Comparison of ENCODE assay signal across 14 cellular contexts in the genomic region with DNA sequence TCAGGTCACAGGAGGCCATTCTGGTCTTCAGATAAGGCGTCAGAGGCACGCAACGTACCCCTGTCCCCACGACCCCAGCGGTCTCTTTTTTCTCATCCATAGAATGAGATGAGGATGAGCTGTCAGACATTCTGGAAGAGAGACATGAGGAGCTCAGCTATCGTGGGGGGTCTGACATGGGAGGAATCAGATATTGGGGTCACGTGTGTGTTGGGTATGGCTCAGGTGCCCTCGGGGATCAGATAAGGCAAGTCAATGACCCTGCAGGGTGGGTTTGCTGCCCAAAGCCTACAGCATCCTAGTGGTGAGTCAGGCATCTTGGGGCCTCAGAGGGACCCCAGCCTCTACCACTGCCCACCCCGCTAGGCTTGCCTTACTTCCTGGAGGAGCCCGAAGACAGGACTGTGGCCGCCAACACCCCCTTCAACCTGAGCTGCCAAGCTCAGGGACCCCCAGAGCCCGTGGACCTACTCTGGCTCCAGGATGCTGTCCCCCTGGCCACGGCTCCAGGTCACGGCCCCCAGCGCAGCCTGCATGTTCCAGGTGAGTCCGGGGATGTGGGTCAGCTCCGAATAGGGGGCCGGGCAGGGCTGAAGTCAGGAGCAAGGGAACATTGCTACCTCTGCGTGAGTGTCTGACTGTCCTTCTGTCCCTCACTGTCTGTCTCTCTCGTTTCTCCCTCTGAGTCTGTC. TPM values are rescaled to one million over a fixed set of nuclear protein-coding genes. Genes with fewer than 3 reads are reported as not detected.
DNase-seq lines count a peak whose midpoint lies in the region; FAIRE-seq and TF ChIP-seq lines count a peak whose summit lies in the region.
"Had no signal": no experiment of that assay in that cellular context is flagged by ENCODE, and none has a peak within 500 bp of the region (broad histone marks: within the 10 kb centered on the region; RNA-seq: fewer than 3 reads in every experiment).

No MANE protein-coding gene starts in this region.

- no peak for FAIRE-seq in HTR-8/SVneo (lab: Jason Lieb, UNC)

- in situ Hi-C loops in KBM-7 (cut with MboI; ENCODE audit: low pct_unique_long_range_greater_than_20kb, low sequenced_read_pairs): no loop called here

- TF ChIP-seq CTCF in nephron (IDR thresholded peaks at IDR 0.05; ENCODE audit: unreplicated experiment in 3 of 3) (no peak), type B pancreatic cell (conservative IDR thresholded peaks at IDR 0.05) (no peak)

- H3K27ac Mint-ChIP-seq in activated CD4-positive, alpha-beta T cell treated with anti-CD3 and anti-CD28 coated beads, Interleukin-2, amount 10 ng/mL, durations not matched to agents 24 days and 14 days: peak overlapping the region; percentile 7
- peak overlapping the region; percentile 29 to 59 (median 34) for H3K27ac Mint-ChIP-seq in nephron
- peak overlapping the region; percentile 14 for H3K27ac Mint-ChIP-seq in type B pancreatic cell

- no peak overlapping the region for H3K4me3 Mint-ChIP-seq in activated CD4-positive, alpha-beta T cell treated with anti-CD3 and anti-CD28 coated beads, Interleukin-2, amount 10 ng/mL, durations not matched to agents 24 days and 14 days
- H3K4me3 Mint-ChIP-seq in nephron (peak overlapping the region; percentile 96 to 98 (median 97)), type B pancreatic cell (peak overlapping the region; percentile 66)
- H3K4me3 Mint-ChIP-seq: central memory CD8-positive, alpha-beta T cell had no signal

- no peaks in the 10 kb centered on the region for H3K36me3 Mint-ChIP-seq in activated CD4-positive, alpha-beta T cell treated with anti-CD3 and anti-CD28 coated beads, Interleukin-2, amount 10 ng/mL, durations not matched to agents 24 days and 14 days (ENCODE audit: low read depth)
- H3K36me3 Mint-ChIP-seq in nephron (ENCODE audit: low read depth) (peaks cover 18% of the 10 kb centered on the region), type B pancreatic cell (peaks cover 9% of the 10 kb centered on the region)

- H3K27ac ChIP-seq in caudate nucleus (ENCODE audit: low read depth, low read length): peak overlapping the region; percentile 21

- no peak for DNase-seq in activated CD4-positive, alpha-beta T cell treated with anti-CD3 and anti-CD28 coated beads, Interleukin-2, amount 10 ng/mL, durations not matched to agents 24 days and 14 days
- DNase-seq in activated CD4-positive, alpha-beta T cell treated with anti-CD3 and anti-CD28 coated beads for 48 hours: no peak
- no peak for DNase-seq in caudate nucleus (lab: John Stamatoyannopoulos, UW)
- no peak for DNase-seq in type B pancreatic cell (ENCODE audit: extremely low spot score, unreplicated experiment)
- DNase-seq in HTR-8/SVneo (ENCODE audit: insufficient read length, low spot score): no peak
- DNase-seq in KBM-7: no peak
- DNase-seq in NOMO-1 treated with dmso at 0.1 percent for 144 hours (lab: John Stamatoyannopoulos, UW; ENCODE audit: unreplicated experiment): no peak
- DNase-seq: 8988T; activated CD4-positive, alpha-beta T cell treated with anti-CD3 and anti-CD28 coated beads, Interleukin-2, amount 50 U/mL, for 4 hours; activated effector memory CD4-positive, alpha-beta T cell treated with anti-CD3 and anti-CD28 coated beads, Interleukin-2, amount 50 U/mL, for 16 hours; Caco-2; T-helper 2 cell had no signal

- H3K4me1 Mint-ChIP-seq in activated CD4-positive, alpha-beta T cell treated with anti-CD3 and anti-CD28 coated beads, Interleukin-2, amount 10 ng/mL, durations not matched to agents 24 days and 14 days: peaks cover 21% of the 10 kb centered on the region
- H3K4me1 Mint-ChIP-seq in nephron (peaks cover 66% of the 10 kb centered on the region), type B pancreatic cell (ENCODE audit: unreplicated experiment) (peaks cover 30% of the 10 kb centered on the region)

- H3K9me3 Mint-ChIP-seq in activated CD4-positive, alpha-beta T cell treated with anti-CD3 and anti-CD28 coated beads, Interleukin-2, amount 10 ng/mL, durations not matched to agents 24 days and 14 days: no peaks in the 10 kb centered on the region
- no peaks in the 10 kb centered on the region for H3K9me3 Mint-ChIP-seq in nephron
- H3K9me3 Mint-ChIP-seq in type B pancreatic cell: no peaks in the 10 kb centered on the region
- H3K9me3 Mint-ChIP-seq: central memory CD8-positive, alpha-beta T cell had no signal

- peaks cover 48% of the 10 kb centered on the region for H3K27me3 Mint-ChIP-seq in activated CD4-positive, alpha-beta T cell treated with anti-CD3 and anti-CD28 coated beads, Interleukin-2, amount 10 ng/mL, durations not matched to agents 24 days and 14 days
- peaks cover 9% of the 10 kb centered on the region for H3K27me3 Mint-ChIP-seq in nephron (ENCODE audit: low read depth)
- peaks cover 7% of the 10 kb centered on the region for H3K27me3 Mint-ChIP-seq in type B pancreatic cell

- intact Hi-C loops in activated CD4-positive, alpha-beta T cell treated with anti-CD3 and anti-CD28 coated beads, Interleukin-2, amount 10 ng/mL, durations not matched to agents 24 days and 14 days (cut with micrococcal nuclease): no loop called here

RNA-seq across cellular contexts. Expression of gene AXL, which starts 2.6 kb away (rescaled TPM):
- total RNA-seq in activated CD4-positive, alpha-beta T cell treated with anti-CD3 and anti-CD28 coated beads, Interleukin-2, amount 10 ng/mL, durations not matched to agents 24 days and 14 days: 0.19 and 0.70 TPM in 2 replicates
- 8.8 and 20.9 TPM in 2 replicates for total RNA-seq in type B pancreatic cell (ENCODE audit: low replicate concordance)

RNA-seq across cellular contexts. Expression of gene CYP2S1, which starts 28.6 kb away (rescaled TPM):
- total RNA-seq in activated CD4-positive, alpha-beta T cell treated with anti-CD3 and anti-CD28 coated beads, Interleukin-2, amount 10 ng/mL, durations not matched to agents 24 days and 14 days: 0.70 and 1.0 TPM in 2 replicates
- total RNA-seq in type B pancreatic cell (ENCODE audit: low replicate concordance): 33.1 and 121 TPM in 2 replicates

RNA-seq across cellular contexts. Expression of gene HNRNPUL1, which starts 42.5 kb away (rescaled TPM):
- 256 and 258 TPM in 2 replicates for total RNA-seq in activated CD4-positive, alpha-beta T cell treated with anti-CD3 and anti-CD28 coated beads, Interleukin-2, amount 10 ng/mL, durations not matched to agents 24 days and 14 days
- 189 and 244 TPM in 2 replicates for total RNA-seq in type B pancreatic cell (ENCODE audit: low replicate concordance)

Comparison
In these comparisons a context has a peak if more than half of its experiments do, and no peak if none do; other contexts are left out.
1. RNA of gene CYP2S1, which starts 28.6 kb away (total RNA-seq): 33.1 to 121 TPM in type B pancreatic cell; 0.70 to 1.0 TPM in activated CD4-positive, alpha-beta T cell treated with anti-CD3 and anti-CD28 coated beads, Interleukin-2, amount 10 ng/mL, durations not matched to agents 24 days and 14 days; every median in the first group is over 10 times any median in the second.
2. Peak in every context shown above with its lines, with median percentiles within 50 percentile points of each other: H3K27ac Mint-ChIP-seq.